In the genomic region with DNA sequence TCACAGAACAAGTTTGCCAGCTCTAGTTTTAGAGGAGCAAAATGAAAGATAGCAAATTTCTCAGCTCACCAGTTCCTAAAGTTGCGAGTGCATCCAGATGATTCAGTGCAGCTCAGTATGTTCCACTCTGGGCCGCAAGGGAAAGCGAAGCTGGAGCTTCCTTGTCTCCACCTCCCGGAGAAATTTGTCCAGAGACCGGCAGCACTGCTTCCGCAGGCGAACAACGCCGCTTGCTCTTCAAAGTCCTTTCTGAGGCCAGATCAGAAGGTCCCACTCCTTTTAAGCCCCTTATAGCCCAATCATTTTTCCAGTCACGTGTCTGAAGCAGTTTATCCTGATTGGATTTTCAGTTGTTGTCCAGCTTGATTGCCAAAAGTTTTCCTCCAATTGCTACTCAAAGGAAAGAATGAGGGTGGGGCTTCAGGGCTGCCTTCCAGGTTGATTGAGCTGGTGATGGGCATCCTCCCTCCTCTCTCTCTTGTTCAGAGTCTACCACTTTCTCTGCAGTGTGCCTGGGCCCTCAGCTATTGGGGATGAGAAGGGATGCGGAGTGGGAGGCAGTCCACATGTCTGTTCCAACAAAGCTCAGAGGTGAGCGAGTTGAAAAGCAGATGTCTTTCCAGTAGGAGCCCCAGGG, we compare ENCODE assay signal across 11 cellular contexts. TPM values are rescaled to one million over a fixed set of nuclear protein-coding genes. Genes with fewer than 3 reads are reported as not detected.
DNase-seq lines count a peak whose midpoint lies in the region; ATAC-seq and TF ChIP-seq lines count a peak whose summit lies in the region.
"Had no signal": no experiment of that assay in that cellular context is flagged by ENCODE, and none has a peak within 500 bp of the region (broad histone marks: within the 10 kb centered on the region; RNA-seq: fewer than 3 reads in every experiment).

A gene with protein sequence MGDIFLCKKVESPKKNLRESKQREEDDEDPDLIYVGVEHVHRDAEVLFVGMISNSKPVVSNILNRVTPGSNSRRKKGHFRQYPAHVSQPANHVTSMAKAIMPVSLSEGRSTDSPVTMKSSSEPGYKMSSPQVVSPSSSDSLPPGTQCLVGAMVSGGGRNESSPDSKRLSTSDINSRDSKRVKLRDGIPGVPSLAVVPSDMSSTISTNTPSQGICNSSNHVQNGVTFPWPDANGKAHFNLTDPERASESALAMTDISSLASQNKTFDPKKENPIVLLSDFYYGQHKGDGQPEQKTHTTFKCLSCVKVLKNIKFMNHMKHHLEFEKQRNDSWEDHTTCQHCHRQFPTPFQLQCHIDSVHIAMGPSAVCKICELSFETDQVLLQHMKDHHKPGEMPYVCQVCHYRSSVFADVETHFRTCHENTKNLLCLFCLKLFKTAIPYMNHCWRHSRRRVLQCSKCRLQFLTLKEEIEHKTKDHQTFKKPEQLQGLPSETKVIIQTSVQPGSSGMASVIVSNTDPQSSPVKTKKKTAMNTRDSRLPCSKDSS (minus strand): TSS at position 251 of the 637 bp plus-strand sequence. CDS start 4,640 bp downstream, outside the sequence.

- intact Hi-C loops in HCT116 (cut with micrococcal nuclease) = no loop called here

- no peaks in the 10 kb centered on the region for H4K20me1 ChIP-seq in HCT116 (ENCODE audit: insufficient read depth)

- no peak for TF ChIP-seq RAD21 in HCT116 (IDR thresholded peaks at IDR 0.05; ENCODE audit: low read depth)

- BruUV-seq in HCT116 (replicated peaks; lab: Mats Ljungman, UMichigan) = no TSS peak

- H3K79me2 ChIP-seq in ACC112 (ENCODE audit: control insufficient read depth, insufficient read depth, low read length, unreplicated experiment) (no peaks in the 10 kb centered on the region), HCT116 (ENCODE audit: insufficient read depth, low read length) (no peaks in the 10 kb centered on the region)

- H3K9ac ChIP-seq in HCT116 (ENCODE audit: low read length) (peak within 1 kb of the TSS; percentile 15; the same call in 1 of the 2 replicates), iPS-20b (ENCODE audit: low read depth, low read length) (no peak within 1 kb of the TSS)

- H2AFZ ChIP-seq in ACC112 (ENCODE audit: low read length, unreplicated experiment) (no peak within 1 kb of the TSS), HCT116 (ENCODE audit: low read depth, low read length, poor library complexity, severe bottlenecking) (peak within 1 kb of the TSS; percentile 40)

- H3K27ac ChIP-seq in ACC112 (ENCODE audit: low read depth, low read length) = no peak within 1 kb of the TSS
- H3K27ac ChIP-seq in HCT116 (ENCODE audit: low read depth, low read length) = no peak within 1 kb of the TSS
- no peak within 1 kb of the TSS for H3K27ac ChIP-seq in SJCRH30
- no peak within 1 kb of the TSS for H3K27ac ChIP-seq in iPS-20b (ENCODE audit: low read length)

- H3K36me3 ChIP-seq in ACC112 (ENCODE audit: insufficient read depth, low read length) = no peaks in the 10 kb centered on the region
- no peaks in the 10 kb centered on the region for H3K36me3 ChIP-seq in HCT116 (ENCODE audit: control insufficient read depth in 1 of 2, insufficient read depth in 2 of 2, low read length in 2 of 2)
- no peaks in the 10 kb centered on the region for H3K36me3 ChIP-seq in SJCRH30
- no peaks in the 10 kb centered on the region for H3K36me3 ChIP-seq in iPS-20b (ENCODE audit: insufficient read depth, low read depth, low read length)

- H3K27me3 ChIP-seq in ACC112 (ENCODE audit: insufficient read depth, low read length) = peaks cover 6% of the 10 kb centered on the region; the same call in 1 of the 2 replicates
- H3K27me3 ChIP-seq in HCT116 (ENCODE audit: insufficient read depth, low read length) = no peaks in the 10 kb centered on the region
- H3K27me3 ChIP-seq in SJCRH30 = no peaks in the 10 kb centered on the region
- H3K27me3 ChIP-seq in iPS-20b (ENCODE audit: insufficient read depth, low read length) = peaks cover 78% of the 10 kb centered on the region

- CTCF ChIA-PET in HCT116 (lab: Charles Lee) (interaction anchor here (1.1 to 1.6 kb wide), 3 partner anchors 11 to 67 kb away, joined by 5 to 7 read pairs (median 6); a partner anchor contains a TSS), T-cell (lab: Charles Lee) (interaction anchor here in 1 of 2 donors (0.7 kb wide), 1 partner anchor 11 kb away, joined by 3 read pairs; no protein-coding TSS in a partner anchor)

- H3K27me3 Mint-ChIP-seq in T-cell = peaks cover 24 to 33% of the 10 kb centered on the region in 2 donors

- no peak for TF ChIP-seq POLR2A in HCT116 (IDR thresholded peaks at IDR 0.05; ENCODE audit: borderline replicate concordance, extremely low read depth, insufficient read depth, insufficient read length)

- no peaks in the 10 kb centered on the region for H3K9me3 ChIP-seq in HCT116 (ENCODE audit: control insufficient read depth in 1 of 2, insufficient read depth in 1 of 2, low read depth in 1 of 2, low read length in 2 of 2)
- no peaks in the 10 kb centered on the region for H3K9me3 ChIP-seq in SJCRH30 (replicated peaks)
- no peaks in the 10 kb centered on the region for H3K9me3 ChIP-seq in iPS-20b (ENCODE audit: insufficient read depth, low read depth, low read length)

- peak in 2 of 3 experiments; percentile 19 to 31; a peak in 2 of 6 replicates for TF ChIP-seq CTCF in HCT116 (IDR thresholded peaks at IDR 0.05 in 2 of 3, conservative IDR thresholded peaks at IDR 0.05 in 1 of 3; ENCODE audit: borderline replicate concordance in 1 of 3, insufficient read depth in 1 of 3, low read depth in 2 of 3, low read length in 2 of 3)

- H3K4me3 Mint-ChIP-seq in T-cell = no peak within 1 kb of the TSS
- H3K4me3 Mint-ChIP-seq: activated B cell treated with CpG ODN at 0.5 μM for 24 hours; CD4-positive, alpha-beta T cell had no signal

- peak; percentile 51 for DNase-seq in HCT116 (ENCODE audit: low read depth, low spot score)
- peak; percentile 22 to 59 for DNase-seq in SJCRH30
- DNase-seq in T-cell = no peak
- DNase-seq: activated B cell treated with CpG ODN at 0.5 μM for 24 hours; CD4-positive, alpha-beta T cell; NCI-H1092 treated with DMSO at 0.1 percent for 48 hours had no signal

- no peaks in the 10 kb centered on the region for H3K4me1 Mint-ChIP-seq in T-cell

- no peak within 1 kb of the TSS for H3K27ac Mint-ChIP-seq in T-cell
- H3K27ac Mint-ChIP-seq: activated B cell treated with CpG ODN at 0.5 μM for 24 hours; CD4-positive, alpha-beta T cell had no signal

- H3K36me3 Mint-ChIP-seq in T-cell = no peaks in the 10 kb centered on the region

- peak within 1 kb of the TSS; percentile 53 for H3K4me2 ChIP-seq in HCT116 (ENCODE audit: low read length)

- H3K4me1 ChIP-seq in ACC112 (ENCODE audit: control insufficient read depth, insufficient read depth, low read length, unreplicated experiment) (no peaks in the 10 kb centered on the region), HCT116 (ENCODE audit: control insufficient read depth in 1 of 2, insufficient read depth in 2 of 2, low read length in 2 of 2) (peaks cover 0 to 16% of the 10 kb centered on the region in 2 experiments; a peak in 2 of 4 replicates), SJCRH30 (peaks cover 6% of the 10 kb centered on the region), iPS-20b (ENCODE audit: insufficient read depth, low read length) (no peaks in the 10 kb centered on the region; the same call in 1 of the 2 replicates)

- RAD21 ChIA-PET in HCT116 (lab: Charles Lee; ENCODE audit: low non-redundant PET in 1 of 2, low total read pairs in 2 of 2, uncharacterized antibody in 2 of 2, unreplicated experiment in 2 of 2) = no interaction called here

- no peaks in the 10 kb centered on the region for H3K9me3 Mint-ChIP-seq in T-cell
- H3K9me3 Mint-ChIP-seq: activated B cell treated with CpG ODN at 0.5 μM for 24 hours; CD4-positive, alpha-beta T cell had no signal

- peak; percentile 89 for ATAC-seq in HCT116
- no peak for ATAC-seq in T-cell (replicated peaks in 1 of 4)
- no peak for ATAC-seq in HG03175 (IDR thresholded peaks at IDR 0.05; ENCODE audit: unreplicated experiment)
- no peak for ATAC-seq in GM19395 (IDR thresholded peaks at IDR 0.05; ENCODE audit: unreplicated experiment)
- ATAC-seq in GM21367 (IDR thresholded peaks at IDR 0.05; ENCODE audit: unreplicated experiment) = no peak

- H3K4me3 ChIP-seq in ACC112 (ENCODE audit: low read depth, low read length) (peak within 1 kb of the TSS; percentile 61), HCT116 (replicated peaks in 1 of 2; ENCODE audit: low read depth in 1 of 2, low read length in 2 of 2) (peak within 1 kb of the TSS; percentile 36 to 51), SJCRH30 (peak within 1 kb of the TSS; percentile 44), iPS-20b (ENCODE audit: low read length) (peak within 1 kb of the TSS; percentile 13)

- POLR2A ChIA-PET in HCT116 (lab: Charles Lee) = interaction anchor here (0.6 to 1.7 kb wide), 4 partner anchors 9 to 76 kb away, joined by 3 to 8 read pairs (median 4); a partner anchor contains a TSS
- POLR2A ChIA-PET in T-cell (lab: Charles Lee) = no interaction called here

- H3K9me2 ChIP-seq in HCT116 (ENCODE audit: insufficient read depth) = no peaks in the 10 kb centered on the region

TF ChIP-seq in HCT116, 20 proteins besides CTCF, POLR2A, EP300 and RAD21:
- peak; percentile 86 for TF ChIP-seq CEBPB (IDR thresholded peaks at IDR 0.05; ENCODE audit: low read depth)
- TF ChIP-seq TCF7L2 (IDR thresholded peaks at IDR 0.05; ENCODE audit: borderline replicate concordance, extremely low read depth, insufficient read depth, insufficient read length) = no peak
- no peak for TF ChIP-seq YY1 (IDR thresholded peaks at IDR 0.05; ENCODE audit: extremely low read depth, insufficient replicate concordance, low read depth, low read length)
- TF ChIP-seq SP1 (IDR thresholded peaks at IDR 0.05; ENCODE audit: low read depth) = 0 out of 2 replicates have a peak, but pooled peaks have one; percentile 31
- TF ChIP-seq ELF1 (IDR thresholded peaks at IDR 0.05; ENCODE audit: borderline replicate concordance, low read depth) = no peak
- TF ChIP-seq JUND (IDR thresholded peaks at IDR 0.05) = no peak

RNA-seq across cellular contexts. Expression of the gene that starts here (rescaled TPM):
- total RNA-seq in HCT116 (2021; ENCODE audit: unreplicated experiment) (0.81 TPM), T-cell (not detected)
- 0.15 and 0.70 TPM in 2 replicates for polyA plus RNA-seq in HCT116 (2012)
- total RNA-seq in SJCRH30 (2014; rRNA removed; shearing (Covaris generic)) = 1.8 and 1.9 TPM in 2 replicates
- total RNA-seq: activated B cell treated with CpG ODN at 0.5 μM for 24 hours; CD4-positive, alpha-beta T cell had no signal

Comparison
In these comparisons a context has a peak if more than half of its experiments do, and no peak if none do; other contexts are left out.
1. Peak in DNase-seq, ATAC-seq, H3K4me3 ChIP-seq, H3K9ac ChIP-seq and H3K4me2 ChIP-seq in HCT116; RNA of the gene not detected or under 1 TPM.
2. DNase-seq: peak in SJCRH30 (2 of 2); none in T-cell (0 of 34).
3. Peak in every context shown above with its lines, with median percentiles within 50 percentile points of each other: H3K4me3 ChIP-seq.